ENCODE assay signal across 25 cellular contexts in the genomic region with DNA sequence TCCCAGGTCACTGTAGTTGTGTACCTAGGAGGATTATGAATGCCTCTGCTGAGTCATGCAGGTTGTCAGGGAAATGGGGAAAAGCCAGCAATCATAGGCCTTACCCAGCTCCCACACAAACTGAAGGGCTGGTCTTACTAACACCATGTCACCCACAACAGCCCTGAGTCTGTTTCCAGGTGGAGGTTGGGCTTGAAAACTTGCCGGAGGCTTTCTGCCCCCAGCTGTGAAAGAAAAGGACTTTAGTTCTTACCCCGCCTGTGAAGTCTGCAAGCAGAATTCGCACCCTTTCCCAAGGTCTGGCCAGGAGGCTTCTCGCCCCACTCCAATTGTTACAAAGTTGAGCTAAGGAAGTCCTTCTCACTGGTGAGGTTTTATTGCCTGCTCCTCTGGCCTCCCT.
"Had no signal": no experiment of that assay in that cellular context is flagged by ENCODE, and none has a peak within 500 bp of the region (broad histone marks: within the 10 kb centered on the region; RNA-seq: fewer than 3 reads in every experiment).

No MANE protein-coding gene starts in this region.

- H3K9me3 Mint-ChIP-seq: dendritic cell treated with granulocyte-macrophage colony-stimulating factor and Interleukin-4, amounts not matched to agents 40 ng/mL and 50 ng/mL, for 4 days; effector memory CD8-positive, alpha-beta T cell; immature natural killer cell; stimulated activated naive CD8-positive, alpha-beta T cell treated with anti-CD3 and anti-CD28 coated beads, Interleukin-15, amount 100 ng/mL, for 72 hours had no signal

- H3K27me3 ChIP-seq: esophagus squamous epithelium, gastroesophageal sphincter, neutrophil, right atrium auricular region, sigmoid colon, testis, tibial nerve, upper lobe of right lung had no signal

- H3K36me3 ChIP-seq: esophagus squamous epithelium, gastroesophageal sphincter, neutrophil, right atrium auricular region, sigmoid colon, tibial nerve, upper lobe of right lung had no signal

- H3K4me1 ChIP-seq: esophagus squamous epithelium, gastroesophageal sphincter, psoas muscle, right atrium auricular region, sigmoid colon, testis, tibial nerve, upper lobe of right lung had no signal

- H3K27me3 Mint-ChIP-seq: effector memory CD8-positive, alpha-beta T cell; naive thymus-derived CD4-positive, alpha-beta T cell; stimulated activated naive CD8-positive, alpha-beta T cell treated with anti-CD3 and anti-CD28 coated beads, Interleukin-15, amount 100 ng/mL, for 72 hours had no signal

- H3K4me3 Mint-ChIP-seq: dendritic cell treated with granulocyte-macrophage colony-stimulating factor and Interleukin-4, amounts not matched to agents 40 ng/mL and 50 ng/mL, for 4 days; effector memory CD8-positive, alpha-beta T cell; immature natural killer cell; naive thymus-derived CD4-positive, alpha-beta T cell; nephron progenitor cell; stimulated activated naive B cell treated with anti-CD40 and anti-IgM and Interleukin-4, amounts not matched to agents 10 μg/mL and 1 μg/mL and 100 μg/mL, for 72 hours; stimulated activated naive CD8-positive, alpha-beta T cell treated with anti-CD3 and anti-CD28 coated beads, Interleukin-15, amount 100 ng/mL, for 72 hours had no signal

- H3K27ac Mint-ChIP-seq: dendritic cell treated with granulocyte-macrophage colony-stimulating factor and Interleukin-4, amounts not matched to agents 40 ng/mL and 50 ng/mL, for 4 days; effector memory CD8-positive, alpha-beta T cell; immature natural killer cell; naive thymus-derived CD4-positive, alpha-beta T cell; nephron progenitor cell; stimulated activated naive B cell treated with anti-CD40 and anti-IgM and Interleukin-4, amounts not matched to agents 10 μg/mL and 1 μg/mL and 100 μg/mL, for 72 hours; stimulated activated naive CD8-positive, alpha-beta T cell treated with anti-CD3 and anti-CD28 coated beads, Interleukin-15, amount 100 ng/mL, for 72 hours had no signal

- H3K9me3 ChIP-seq: esophagus squamous epithelium, gastroesophageal sphincter, neutrophil, psoas muscle, right atrium auricular region, sigmoid colon, testis, tibial nerve, upper lobe of right lung had no signal

- DNase-seq: effector memory CD8-positive, alpha-beta T cell; esophagus squamous epithelium; foreskin fibroblast; glutamatergic neuron; immature natural killer cell; kidney; left colon; left ventricle myocardium superior; naive thymus-derived CD4-positive, alpha-beta T cell; nephron progenitor cell; psoas muscle; sigmoid colon; stimulated activated CD4-positive, alpha-beta T cell treated with anti-CD3 and anti-CD28 coated beads, Interleukin-2, amount 100 ng/mL, for 24 hours; stimulated activated CD4-positive, alpha-beta T cell treated with anti-CD3 and anti-CD28 coated beads, Interleukin-4, amount 100 ng/mL, for 4 hours; stimulated activated naive B cell treated with anti-CD40 and anti-IgM and Interleukin-4, amounts not matched to agents 10 μg/mL and 1 μg/mL and 100 μg/mL, for 72 hours; stimulated activated naive CD8-positive, alpha-beta T cell treated with anti-CD3 and anti-CD28 coated beads, Interleukin-15, amount 100 ng/mL, for 72 hours; testis; upper lobe of right lung had no signal

- ATAC-seq: effector memory CD8-positive, alpha-beta T cell; gastroesophageal sphincter; left colon; left ventricle myocardium superior; naive thymus-derived CD4-positive, alpha-beta T cell; psoas muscle; stimulated activated naive B cell treated with anti-CD40 and anti-IgM and Interleukin-4, amounts not matched to agents 10 μg/mL and 1 μg/mL and 100 μg/mL, for 72 hours; stimulated activated naive CD8-positive, alpha-beta T cell treated with anti-CD3 and anti-CD28 coated beads, Interleukin-15, amount 100 ng/mL, for 72 hours; upper lobe of right lung had no signal

- H3K36me3 Mint-ChIP-seq: immature natural killer cell; naive thymus-derived CD4-positive, alpha-beta T cell; stimulated activated naive B cell treated with anti-CD40 and anti-IgM and Interleukin-4, amounts not matched to agents 10 μg/mL and 1 μg/mL and 100 μg/mL, for 72 hours had no signal

- H3K4me1 Mint-ChIP-seq: immature natural killer cell; stimulated activated naive CD8-positive, alpha-beta T cell treated with anti-CD3 and anti-CD28 coated beads, Interleukin-15, amount 100 ng/mL, for 72 hours had no signal

- H3K4me3 ChIP-seq: esophagus squamous epithelium, gastroesophageal sphincter, lung, psoas muscle, right atrium auricular region, sigmoid colon, skin epidermis, testis, tibial nerve, upper lobe of right lung had no signal

- H3K27ac ChIP-seq: esophagus squamous epithelium, gastroesophageal sphincter, neutrophil, psoas muscle, right atrium auricular region, sigmoid colon, skin epidermis, testis, tibial nerve, upper lobe of right lung had no signal
